Comparison of ENCODE assay signal across 19 cellular contexts in genomic region chr15:72011291-72011940, GRCh38.
"Had no signal": no experiment of that assay in that cellular context is flagged by ENCODE, and none has a peak within 500 bp of the region (broad histone marks: within the 10 kb centered on the region; RNA-seq: fewer than 3 reads in every experiment).

No MANE protein-coding gene starts in this region.

- ATAC-seq: esophagus mucosa; gastroesophageal sphincter; sciatic nerve; stimulated activated naive B cell treated with anti-CD40 and anti-IgM and Interleukin-4, amounts not matched to agents 10 μg/mL and 1 μg/mL and 100 μg/mL, for 72 hours had no signal

- FAIRE-seq: endometrium had no signal

- H3K4me1 Mint-ChIP-seq: nephron had no signal

- H3K4me3 Mint-ChIP-seq: naive B cell; nephron; stimulated activated naive B cell treated with anti-CD40 and anti-IgM and Interleukin-4, amounts not matched to agents 10 μg/mL and 1 μg/mL and 100 μg/mL, for 72 hours had no signal

- H3K9me3 Mint-ChIP-seq: naive B cell; nephron; stimulated activated naive B cell treated with anti-CD40 and anti-IgM and Interleukin-4, amounts not matched to agents 10 μg/mL and 1 μg/mL and 100 μg/mL, for 72 hours had no signal

- DNase-seq: effector memory CD4-positive, alpha-beta T cell; mesendoderm; naive B cell; retina; spleen; stimulated activated CD4-positive, alpha-beta T cell treated with anti-CD3 and anti-CD28 coated beads, Interleukin-15, amount 100 ng/mL, for 24 hours; stimulated activated CD4-positive, alpha-beta T cell treated with anti-CD3 and anti-CD28 coated beads, Interleukin-2, amount 100 ng/mL, for 24 hours; stimulated activated CD4-positive, alpha-beta T cell treated with anti-CD3 and anti-CD28 coated beads, Interleukin-4, amount 100 ng/mL, for 4 hours; stimulated activated naive B cell treated with anti-CD40 and anti-IgM and Interleukin-4, amounts not matched to agents 10 μg/mL and 1 μg/mL and 100 μg/mL, for 72 hours; stomach; substantia nigra; transverse colon had no signal

- H3K27me3 Mint-ChIP-seq: naive B cell; stimulated activated naive B cell treated with anti-CD40 and anti-IgM and Interleukin-4, amounts not matched to agents 10 μg/mL and 1 μg/mL and 100 μg/mL, for 72 hours had no signal

- H3K27ac Mint-ChIP-seq: naive B cell; stimulated activated naive B cell treated with anti-CD40 and anti-IgM and Interleukin-4, amounts not matched to agents 10 μg/mL and 1 μg/mL and 100 μg/mL, for 72 hours had no signal

- H3K4me3 ChIP-seq: gastroesophageal sphincter, prostate gland, spleen, stomach, thoracic aorta, transverse colon had no signal
